8 cellular contexts compared by ENCODE assay signal in genomic region chr10:44959243-44960097, GRCh38. TPM values are rescaled to one million over a fixed set of nuclear protein-coding genes. Genes with fewer than 3 reads are reported as not detected.
DNase-seq lines count a peak whose midpoint lies in the region; ATAC-seq and TF ChIP-seq lines count a peak whose summit lies in the region.

TSS of gene RASSF4 (plus strand) at chr10:44959802. CDS start at chr10:44970203, 10,401 bp downstream.

- peak within 1 kb of the TSS; percentile 35 for H3K27ac Mint-ChIP-seq in activated CD4-positive, alpha-beta memory T cell treated with anti-CD3 and anti-CD28 coated beads, Interleukin-2, amount 10 ng/mL, durations not matched to agents 7 days and 5 days

- peaks cover 8% of the 10 kb centered on the region for H3K36me3 Mint-ChIP-seq in activated CD4-positive, alpha-beta memory T cell treated with anti-CD3 and anti-CD28 coated beads, Interleukin-2, amount 10 ng/mL, durations not matched to agents 7 days and 5 days (ENCODE audit: low read depth)

- peak within 1 kb of the TSS; percentile 98 for H3K4me2 ChIP-seq in BLaER1

- POLR2A ChIA-PET in activated CD4-positive, alpha-beta memory T cell treated with anti-CD3 and anti-CD28 coated beads, Interleukin-2, amount 10 ng/mL, durations not matched to agents 7 days and 5 days (lab: Charles Lee): interaction anchor here (0.9 to 1.8 kb wide), 5 partner anchors 9 to 14 kb away, joined by 3 to 4 read pairs (median 3); no protein-coding TSS in a partner anchor

- H3K36me3 ChIP-seq in BLaER1 (peaks cover 14% of the 10 kb centered on the region), lung (ENCODE audit: control insufficient read depth in 2 of 2, insufficient read depth in 2 of 2, low read length in 2 of 2) (peaks cover 0 to 1% of the 10 kb centered on the region in 2 donors)

- H3K4me1 Mint-ChIP-seq in activated CD4-positive, alpha-beta memory T cell treated with anti-CD3 and anti-CD28 coated beads, Interleukin-2, amount 10 ng/mL, durations not matched to agents 7 days and 5 days: peaks cover 15% of the 10 kb centered on the region

- H3K27me3 ChIP-seq in BLaER1 (no peaks in the 10 kb centered on the region), lung (ENCODE audit: control insufficient read depth, insufficient read depth) (no peaks in the 10 kb centered on the region)

- H3K9ac ChIP-seq in BLaER1: peak within 1 kb of the TSS; percentile 85

- H4K20me1 ChIP-seq in BLaER1: no peaks in the 10 kb centered on the region

- H3K27ac ChIP-seq in BLaER1 (peak within 1 kb of the TSS; percentile 80), lung (ENCODE audit: low read depth in 1 of 2, low read length in 1 of 2) (peak within 1 kb of the TSS; percentile 99)

- H3K27me3 Mint-ChIP-seq in activated CD4-positive, alpha-beta memory T cell treated with anti-CD3 and anti-CD28 coated beads, Interleukin-2, amount 10 ng/mL, durations not matched to agents 7 days and 5 days: no peaks in the 10 kb centered on the region

- TF ChIP-seq CTCF in lung (IDR thresholded peaks at IDR 0.05; ENCODE audit: control extremely low read depth, extremely low read depth): no peak

- DNase-seq in GM19238 (ENCODE audit: insufficient read length, low spot score) (peak; percentile 93), NCI-H748 treated with DMSO at 0.1 percent for 48 hours (lab: John Stamatoyannopoulos, UW) (peak; percentile 54), ecto neural progenitor cell (ENCODE audit: low spot score) (peak; percentile 96), lung (ENCODE audit: low spot score) (peak; percentile 94)
- peak; percentile 93 for DNase-seq in activated CD4-positive, alpha-beta memory T cell treated with anti-CD3 and anti-CD28 coated beads, Interleukin-2, amount 10 ng/mL, durations not matched to agents 7 days and 5 days
- peak; percentile 82 to 87 (median 83) for DNase-seq in stimulated activated CD4-positive, alpha-beta T cell treated with anti-CD3 and anti-CD28 coated beads, TNF-alpha, amount 100 ng/mL, for 4 hours (ENCODE audit: low read depth in 3 of 3)

- 1% methylated on average over 52 to 74 of the region's 74 CpGs for WGBS in lung, 2 donors

- H3K9me3 ChIP-seq in BLaER1 (peaks cover 10% of the 10 kb centered on the region), lung (ENCODE audit: control insufficient read depth in 2 of 2, insufficient read depth in 1 of 2, low read length in 1 of 2) (no peaks in the 10 kb centered on the region)

- peak within 1 kb of the TSS; percentile 79 for H3K4me3 Mint-ChIP-seq in activated CD4-positive, alpha-beta memory T cell treated with anti-CD3 and anti-CD28 coated beads, Interleukin-2, amount 10 ng/mL, durations not matched to agents 7 days and 5 days

- H3K4me3 ChIP-seq in BLaER1 (peak within 1 kb of the TSS; percentile 81), lung (peak within 1 kb of the TSS; percentile 65)

- H3K4me1 ChIP-seq in BLaER1 (peaks cover 83% of the 10 kb centered on the region), lung (ENCODE audit: control insufficient read depth in 2 of 2, insufficient read depth in 2 of 2, low read length in 2 of 2) (peaks cover 12 to 16% of the 10 kb centered on the region in 2 donors)

- CTCF ChIA-PET in activated CD4-positive, alpha-beta memory T cell treated with anti-CD3 and anti-CD28 coated beads, Interleukin-2, amount 10 ng/mL, durations not matched to agents 7 days and 5 days (lab: Charles Lee): interaction anchor here (0.9 to 1.0 kb wide), 2 partner anchors 16 to 27 kb away, joined by 3 read pairs; no protein-coding TSS in a partner anchor

- no peaks in the 10 kb centered on the region for H3K9me3 Mint-ChIP-seq in activated CD4-positive, alpha-beta memory T cell treated with anti-CD3 and anti-CD28 coated beads, Interleukin-2, amount 10 ng/mL, durations not matched to agents 7 days and 5 days

- ATAC-seq in HG03432 (IDR thresholded peaks at IDR 0.05; ENCODE audit: unreplicated experiment) (peak; percentile 96), lung (ENCODE audit: insufficient read depth, low FRiP score) (peak; percentile 97)

RNA-seq across cellular contexts. Expression of gene RASSF4, which starts in this region (rescaled TPM):
- 1 to 10 TPM in 1 of 2 experiments, under 1 TPM in 1; 0.50 to 1.2 TPM for total RNA-seq in activated CD4-positive, alpha-beta memory T cell treated with anti-CD3 and anti-CD28 coated beads, Interleukin-2, amount 10 ng/mL, durations not matched to agents 7 days and 5 days
- total RNA-seq in lung: 10 to 100 TPM; 38.8 to 44.3 TPM
- polyA plus RNA-seq in lung: 10 to 100 TPM; 19.5 to 55.4 TPM

Comparison
In these comparisons a context has a peak if more than half of its experiments do, and no peak if none do; other contexts are left out.
1. Peak in every context shown above with its lines: DNase-seq, ATAC-seq, H3K4me3 ChIP-seq and H3K27ac ChIP-seq.
2. RNA of gene RASSF4 (total RNA-seq): 38.8 to 44.3 TPM in lung; 0.50 to 1.2 TPM in activated CD4-positive, alpha-beta memory T cell treated with anti-CD3 and anti-CD28 coated beads, Interleukin-2, amount 10 ng/mL, durations not matched to agents 7 days and 5 days; every median in the first group is over 10 times any median in the second.